In genomic region chr12:75705749-75706719, GRCh38 we compare ENCODE assay signal across 10 cellular contexts.
A peak's percentile ranks its signal among the peaks of the same experiment; 100 is the strongest.
DNase-seq lines count a peak whose midpoint lies in the region; ATAC-seq and TF ChIP-seq lines count a peak whose summit lies in the region.
"Had no signal": no experiment of that assay in that cellular context is flagged by ENCODE, and none has a peak within 500 bp of the region (broad histone marks: within the 10 kb centered on the region; RNA-seq: fewer than 3 reads in every experiment).

No MANE protein-coding gene starts in this region.

- no peak for TF ChIP-seq CTCF in AG04449 (IDR thresholded peaks at IDR 0.05; ENCODE audit: insufficient read depth, low read length, missing control alignments)
- no peak for TF ChIP-seq CTCF in CD4-positive, alpha-beta T cell (IDR thresholded peaks at IDR 0.05)

- H3K27ac ChIP-seq in muscle layer of duodenum (ENCODE audit: low read length): peak overlapping the region; percentile 15
- H3K27ac ChIP-seq in CD4-positive, alpha-beta T cell (ENCODE audit: low read depth, low read length): no peak overlapping the region

- ATAC-seq in CD4-positive, alpha-beta T cell (ENCODE audit: poor library complexity): no peak

- H3K9me3 Mint-ChIP-seq in CD4-positive, alpha-beta T cell: no peaks in the 10 kb centered on the region
- H3K9me3 Mint-ChIP-seq: activated B cell treated with CpG ODN at 0.5 μM for 24 hours had no signal

- H3K4me1 Mint-ChIP-seq in CD4-positive, alpha-beta T cell (ENCODE audit: low read depth): peaks cover 18% of the 10 kb centered on the region

- peaks cover 0 to 14% of the 10 kb centered on the region in 2 donors for H3K4me1 ChIP-seq in muscle layer of duodenum (ENCODE audit: control insufficient read depth in 1 of 2, insufficient read depth in 2 of 2, low read length in 2 of 2)

- H3K4me3 ChIP-seq in AG04449 (ENCODE audit: low read depth, low read length): no peak overlapping the region
- H3K4me3 ChIP-seq in muscle layer of duodenum (ENCODE audit: low read depth in 1 of 2, low read length in 2 of 2): peak overlapping the region in 1 of 2 donors; percentile 8

- no peaks in the 10 kb centered on the region for H3K27me3 Mint-ChIP-seq in CD4-positive, alpha-beta T cell
- H3K27me3 Mint-ChIP-seq: activated B cell treated with CpG ODN at 0.5 μM for 24 hours had no signal

- peak; percentile 93 for DNase-seq in AG04449 (ENCODE audit: low read depth, low spot score)
- peak; percentile 60 for DNase-seq in LoVo (ENCODE audit: low spot score)
- peak; percentile 99 for DNase-seq in dermis blood vessel endothelial cell
- DNase-seq in CD4-positive, alpha-beta T cell: no peak
- no peak for DNase-seq in stimulated activated CD4-positive, alpha-beta T cell treated with anti-CD3 and anti-CD28 coated beads, Interleukin-2, amount 100 ng/mL, for 48 hours
- DNase-seq in NOMO-1 treated with DMSO at 0.1 percent for 48 hours (lab: John Stamatoyannopoulos, UW; ENCODE audit: unreplicated experiment): no peak
- DNase-seq in NCI-H1417 treated with DMSO at 0.1 percent for 48 hours (lab: John Stamatoyannopoulos, UW): no peak
- DNase-seq: activated B cell treated with CpG ODN at 0.5 μM for 24 hours, DND-41 had no signal

- intact Hi-C loops in CD4-positive, alpha-beta T cell (cut with DNase I, micrococcal nuclease): loop anchor here in 1 of 2 experiments (10.0 kb wide), 1 partner anchor 329 kb away; the partner anchor contains the start of gene PHLDA1

- no peaks in the 10 kb centered on the region for H3K36me3 Mint-ChIP-seq in CD4-positive, alpha-beta T cell (ENCODE audit: low read depth)

- CTCF ChIA-PET in AG04449 (lab: Yijun Ruan, JAX): no interaction called here
- CTCF ChIA-PET in CD4-positive, alpha-beta T cell (lab: Charles Lee): no interaction called here

- H3K9me3 ChIP-seq in muscle layer of duodenum (ENCODE audit: control insufficient read depth in 1 of 2, low read length in 2 of 2): no peaks in the 10 kb centered on the region
- H3K9me3 ChIP-seq in CD4-positive, alpha-beta T cell (ENCODE audit: control insufficient read depth, low read length): no peaks in the 10 kb centered on the region

- H3K27ac Mint-ChIP-seq in CD4-positive, alpha-beta T cell: no peak overlapping the region
- H3K27ac Mint-ChIP-seq: activated B cell treated with CpG ODN at 0.5 μM for 24 hours had no signal

- H3K36me3 ChIP-seq in muscle layer of duodenum (ENCODE audit: control insufficient read depth in 1 of 2, insufficient read depth in 2 of 2, low read length in 2 of 2): no peaks in the 10 kb centered on the region

- POLR2A ChIA-PET in AG04449 (lab: Yijun Ruan, JAX): interaction anchor here (0.8 to 1.0 kb wide), 5 partner anchors 47 to 326 kb away, joined by 3 to 4 read pairs (median 4); partner anchors contain the start of gene PHLDA1
- POLR2A ChIA-PET in CD4-positive, alpha-beta T cell (lab: Charles Lee): no interaction called here

- H3K27me3 ChIP-seq in muscle layer of duodenum (ENCODE audit: low read depth, low read length): no peaks in the 10 kb centered on the region
- H3K27me3 ChIP-seq in CD4-positive, alpha-beta T cell (ENCODE audit: control insufficient read depth, insufficient read depth, low read length): no peaks in the 10 kb centered on the region

- H3K4me3 Mint-ChIP-seq in CD4-positive, alpha-beta T cell: no peak overlapping the region
- H3K4me3 Mint-ChIP-seq: activated B cell treated with CpG ODN at 0.5 μM for 24 hours had no signal

Comparison
In these comparisons a context has a peak if more than half of its experiments do, and no peak if none do; other contexts are left out.
1. DNase-seq: peak in AG04449 (single experiment), LoVo (single experiment) and dermis blood vessel endothelial cell (single experiment); none in CD4-positive, alpha-beta T cell (0 of 10), stimulated activated CD4-positive, alpha-beta T cell treated with anti-CD3 and anti-CD28 coated beads, Interleukin-2, amount 100 ng/mL, for 48 hours (0 of 2), NOMO-1 treated with DMSO at 0.1 percent for 48 hours (single experiment) and NCI-H1417 treated with DMSO at 0.1 percent for 48 hours (single experiment).